ENCODE assay signal across 19 cellular contexts in the genomic region with DNA sequence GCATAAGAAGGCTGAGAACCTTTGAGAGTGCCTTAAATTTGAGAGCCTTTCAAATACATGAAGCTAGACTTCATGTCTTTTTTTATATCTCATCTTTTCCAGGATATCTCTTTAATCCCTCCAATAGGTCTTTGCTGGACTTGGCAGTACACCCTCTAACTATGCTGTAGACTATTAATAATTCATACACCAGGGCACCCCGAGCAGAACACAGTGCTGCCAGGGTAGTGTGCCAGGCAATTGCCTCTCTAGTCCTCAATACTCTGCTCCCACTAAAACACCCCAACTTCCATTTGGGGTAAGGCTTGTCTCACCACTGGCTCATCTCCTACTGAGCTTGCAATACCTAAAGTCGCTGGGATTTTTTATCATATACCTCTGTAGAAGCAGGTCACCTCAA.
DNase-seq lines count a peak whose midpoint lies in the region; ATAC-seq and TF ChIP-seq lines count a peak whose summit lies in the region.
"Had no signal": no experiment of that assay in that cellular context is flagged by ENCODE, and none has a peak within 500 bp of the region (broad histone marks: within the 10 kb centered on the region; RNA-seq: fewer than 3 reads in every experiment).

No MANE protein-coding gene starts in this region.

- TF ChIP-seq CTCF in heart right ventricle (IDR thresholded peaks at IDR 0.05) = no peak
- TF ChIP-seq CTCF in left ventricle myocardium inferior (IDR thresholded peaks at IDR 0.05; ENCODE audit: borderline replicate concordance) = no peak
- TF ChIP-seq CTCF in right atrium auricular region (IDR thresholded peaks at IDR 0.05) = no peak
- TF ChIP-seq CTCF in osteoblast (IDR thresholded peaks at IDR 0.05; ENCODE audit: extremely low read depth, low read depth, low read length) = no peak
- TF ChIP-seq CTCF in testis (IDR thresholded peaks at IDR 0.05) = no peak

- H3K9me3 ChIP-seq in heart right ventricle = no peaks in the 10 kb centered on the region
- H3K9me3 ChIP-seq in left ventricle myocardium inferior (replicated peaks) = no peaks in the 10 kb centered on the region
- no peaks in the 10 kb centered on the region for H3K9me3 ChIP-seq in right atrium auricular region
- no peaks in the 10 kb centered on the region for H3K9me3 ChIP-seq in osteoblast (ENCODE audit: low read depth, low read length)
- no peaks in the 10 kb centered on the region for H3K9me3 ChIP-seq in testis
- H3K9me3 ChIP-seq: A549; BLaER1 treated with 17β-estradiol and CSF1 and Interleukin-3, amounts not matched to agents 10 nM and 100 nM; Caco-2 had no signal

- H3K36me3 ChIP-seq in heart right ventricle = no peaks in the 10 kb centered on the region
- H3K36me3 ChIP-seq in left ventricle myocardium inferior = no peaks in the 10 kb centered on the region
- no peaks in the 10 kb centered on the region for H3K36me3 ChIP-seq in right atrium auricular region
- no peaks in the 10 kb centered on the region for H3K36me3 ChIP-seq in osteoblast (ENCODE audit: insufficient read depth, low read length)
- H3K36me3 ChIP-seq in testis (ENCODE audit: low read depth, missing control alignments) = no peaks in the 10 kb centered on the region
- H3K36me3 ChIP-seq: BLaER1 treated with 17β-estradiol and CSF1 and Interleukin-3, amounts not matched to agents 10 nM and 100 nM had no signal

- no peak overlapping the region for H2AFZ ChIP-seq in osteoblast (ENCODE audit: low read length)

- ATAC-seq in Right ventricle myocardium superior (ENCODE audit: poor library complexity) (peak; percentile 54), heart right ventricle (peak in 5 of 8 donors; percentile 44 to 78 (median 54))
- ATAC-seq: CD8-positive, alpha-beta T cell had no signal

- H4K20me1 ChIP-seq in osteoblast (ENCODE audit: insufficient read depth, low read length) = no peaks in the 10 kb centered on the region
- H4K20me1 ChIP-seq: BLaER1 treated with 17β-estradiol and CSF1 and Interleukin-3, amounts not matched to agents 10 nM and 100 nM had no signal

- H3K4me3 ChIP-seq in heart right ventricle = no peak overlapping the region
- H3K4me3 ChIP-seq in left ventricle myocardium inferior = no peak overlapping the region
- H3K4me3 ChIP-seq in right atrium auricular region = no peak overlapping the region
- no peak overlapping the region for H3K4me3 ChIP-seq in osteoblast (ENCODE audit: insufficient read depth, low read length)
- no peak overlapping the region for H3K4me3 ChIP-seq in testis
- H3K4me3 ChIP-seq: A549; BLaER1 treated with 17β-estradiol and CSF1 and Interleukin-3, amounts not matched to agents 10 nM and 100 nM had no signal

- WGBS in heart right ventricle, 2 donors = 51 to 62% methylated on average over 2 of the region's 2 CpGs
- 70 to 84% methylated on average over 2 of the region's 2 CpGs for WGBS in testis, 2 donors

- DNase-seq in Right ventricle myocardium superior (no peak), cardiac septum (ENCODE audit: low spot score) (no peak), heart right ventricle (no peak), left ventricle myocardium inferior (no peak), right atrium auricular region (ENCODE audit: low spot score) (no peak), osteoblast (ENCODE audit: insufficient read length, low spot score, missing footprints) (peak; percentile 6), NCI-H1436 treated with DMSO at 0.1 percent for 48 hours (lab: John Stamatoyannopoulos, UW) (no peak), testis (no peak)
- DNase-seq: AML-193; Caco-2; Calu3; CD4-positive, alpha-beta T cell; CD8-positive, alpha-beta T cell; DMS79 treated with DMSO at 0.1 percent for 48 hours; GF-D8 had no signal

- TF ChIP-seq POLR2A in testis (IDR thresholded peaks at IDR 0.05) = no peak

- H3K4me1 ChIP-seq in heart right ventricle (peaks cover 0 to 20% (median 5%) of the 10 kb centered on the region in 9 donors), left ventricle myocardium inferior (peaks cover 29% of the 10 kb centered on the region), right atrium auricular region (peaks cover 0 to 28% of the 10 kb centered on the region in 2 donors), osteoblast (ENCODE audit: insufficient read depth, low read length) (peaks cover 8% of the 10 kb centered on the region), testis (no peaks in the 10 kb centered on the region)
- H3K4me1 ChIP-seq: A549, Caco-2 had no signal

- no peaks in the 10 kb centered on the region for H3K27me3 ChIP-seq in heart right ventricle
- H3K27me3 ChIP-seq in left ventricle myocardium inferior (ENCODE audit: low read depth) = no peaks in the 10 kb centered on the region
- H3K27me3 ChIP-seq in right atrium auricular region = no peaks in the 10 kb centered on the region
- H3K27me3 ChIP-seq in osteoblast (ENCODE audit: insufficient read depth, low read length) = no peaks in the 10 kb centered on the region
- H3K27me3 ChIP-seq in testis = no peaks in the 10 kb centered on the region
- H3K27me3 ChIP-seq: BLaER1 treated with 17β-estradiol and CSF1 and Interleukin-3, amounts not matched to agents 10 nM and 100 nM had no signal

- H3K4me2 ChIP-seq in osteoblast (ENCODE audit: insufficient read depth, low read length) = no peak overlapping the region
- H3K4me2 ChIP-seq: A549; BLaER1 treated with 17β-estradiol and CSF1 and Interleukin-3, amounts not matched to agents 10 nM and 100 nM had no signal

- no peak overlapping the region for H3K27ac ChIP-seq in heart right ventricle
- no peak overlapping the region for H3K27ac ChIP-seq in left ventricle myocardium inferior (replicated peaks)
- peak overlapping the region; percentile 7 to 45 for H3K27ac ChIP-seq in right atrium auricular region
- no peak overlapping the region for H3K27ac ChIP-seq in osteoblast (ENCODE audit: low read depth, low read length)
- no peak overlapping the region for H3K27ac ChIP-seq in testis
- H3K27ac ChIP-seq: 22Rv1; A549; BLaER1 treated with 17β-estradiol and CSF1 and Interleukin-3, amounts not matched to agents 10 nM and 100 nM; C4-2B had no signal

- no peaks in the 10 kb centered on the region for H3K79me2 ChIP-seq in osteoblast (ENCODE audit: insufficient read depth, low read length)

- intact Hi-C loops in Right ventricle myocardium superior (cut with DNase I) (no loop called here), cardiac septum (cut with DNase I) (no loop called here), heart right ventricle (cut with DNase I) (loop anchor here in 3 of 10 donors (5.0 to 10.0 kb wide), 4 partner anchors 218 to 1460 kb away; partner anchors contain the start of gene CRIM1 (in 1 of the 3)), left ventricle myocardium inferior (cut with micrococcal nuclease) (no loop called here), testis (cut with DNase I; ENCODE audit: low total_unique reads) (no loop called here)

Comparison
In these comparisons a context has a peak if more than half of its experiments do, and no peak if none do; other contexts are left out.
1. H3K27ac ChIP-seq: peak in right atrium auricular region (2 of 2); none in heart right ventricle (0 of 10), left ventricle myocardium inferior (single experiment), osteoblast (single experiment) and testis (0 of 2).